ENCODE assay signal across 9 cellular contexts in genomic region chrX:10755477-10756334, GRCh38.
DNase-seq lines count a peak whose midpoint lies in the region; ATAC-seq, FAIRE-seq and TF ChIP-seq lines count a peak whose summit lies in the region.
"Had no signal": no experiment of that assay in that cellular context is flagged by ENCODE, and none has a peak within 500 bp of the region (broad histone marks: within the 10 kb centered on the region; RNA-seq: fewer than 3 reads in every experiment).

No MANE protein-coding gene starts in this region.

- H3K9me3 ChIP-seq in keratinocyte (ENCODE audit: control insufficient read depth, low read depth, low read length), result no peaks in the 10 kb centered on the region
- no peaks in the 10 kb centered on the region for H3K9me3 ChIP-seq in transverse colon

- WGBS in transverse colon (ENCODE audit: low coverage in 1 of 2), 2 donors, result 57 to 65% methylated on average over 5 to 9 of the region's 9 CpGs

- dilution Hi-C loops in keratinocyte (cut with MboI; ENCODE audit: extremely low pct_ligation_motif_present, low sequenced_read_pairs), result no loop called here

- in situ Hi-C loops in transverse colon (cut with MboI; ENCODE audit: low pct_ligation_motif_present in 1 of 4, low pct_unique_long_range_greater_than_20kb in 1 of 4, low sequenced_read_pairs in 3 of 4), result no loop called here

- DNase-seq in HL-60 (ENCODE audit: low read depth in 1 of 2, low spot score in 1 of 2) (peak in 1 of 2 experiments; percentile 40), amniotic epithelial cell (ENCODE audit: low read depth) (peak; percentile 76), keratinocyte (ENCODE audit: low read depth, low spot score) (no peak), transverse colon (no peak), NCI-H510A treated with DMSO at 0.1 percent for 48 hours (lab: John Stamatoyannopoulos, UW) (no peak)
- DNase-seq: activated CD4-positive, alpha-beta T cell treated with anti-CD3 and anti-CD28 coated beads, Interleukin-2, amount 50 U/mL, for 1 hour; NCI-H510A had no signal

- intact Hi-C loops in transverse colon (cut with DNase I; ENCODE audit: low total_unique reads), result no loop called here

- H4K20me1 ChIP-seq in keratinocyte (ENCODE audit: control insufficient read depth, extremely low read depth, insufficient read depth, low read length), result no peaks in the 10 kb centered on the region

- no peaks in the 10 kb centered on the region for H3K9me1 ChIP-seq in keratinocyte (ENCODE audit: control insufficient read depth, extremely low read depth, insufficient read depth, low read length)

- H2AFZ ChIP-seq in keratinocyte (ENCODE audit: control insufficient read depth, low read length), result no peak overlapping the region

- no peak overlapping the region for H3K9ac ChIP-seq in keratinocyte (ENCODE audit: control insufficient read depth, extremely low read depth, insufficient read depth, low read length)

- ATAC-seq in GM19455 (IDR thresholded peaks at IDR 0.05; ENCODE audit: unreplicated experiment), result no peak
- no peak for ATAC-seq in HG02571 (IDR thresholded peaks at IDR 0.05; ENCODE audit: unreplicated experiment)

- no peaks in the 10 kb centered on the region for H3K79me2 ChIP-seq in keratinocyte (ENCODE audit: control insufficient read depth, insufficient read depth, low read length)

- H3K27ac ChIP-seq in HL-60 (replicated peaks) (peak overlapping the region; percentile 43), keratinocyte (ENCODE audit: control insufficient read depth, insufficient read depth, low read length) (no peak overlapping the region), transverse colon (peak overlapping the region in 3 of 4 donors; percentile 29 to 58 (median 40))

- no peak for TF ChIP-seq POLR2A in transverse colon (IDR thresholded peaks at IDR 0.05)

- no peak for TF ChIP-seq CTCF in HL-60 (IDR thresholded peaks at IDR 0.05; ENCODE audit: insufficient read depth, low read length)
- no peak for TF ChIP-seq CTCF in keratinocyte (optimal IDR thresholded peaks at IDR 0.05 in 1 of 3, IDR thresholded peaks at IDR 0.05 in 1 of 3, conservative IDR thresholded peaks at IDR 0.05 in 1 of 3; ENCODE audit: extremely low read depth in 1 of 3, insufficient read depth in 2 of 3, low read length in 3 of 3)
- TF ChIP-seq CTCF in transverse colon (IDR thresholded peaks at IDR 0.05), result no peak

- peak overlapping the region; percentile 25 for H3K4me2 ChIP-seq in keratinocyte (ENCODE audit: control insufficient read depth, extremely low read depth, insufficient read depth, low read depth, low read length)

- H3K4me1 ChIP-seq in keratinocyte (ENCODE audit: control insufficient read depth, extremely low read depth, insufficient read depth, low read length) (peaks cover 3% of the 10 kb centered on the region), transverse colon (no peaks in the 10 kb centered on the region)

- no peak for FAIRE-seq in keratinocyte (lab: Jason Lieb, UNC)

- H3K4me3 ChIP-seq in HL-60 (replicated peaks; ENCODE audit: insufficient read depth, low read length), result no peak overlapping the region
- H3K4me3 ChIP-seq in keratinocyte (ENCODE audit: control insufficient read depth in 2 of 3, extremely low read depth in 1 of 3, insufficient read depth in 2 of 3, low read depth in 1 of 3, low read length in 3 of 3), result no peak overlapping the region
- no peak overlapping the region for H3K4me3 ChIP-seq in transverse colon

- no peak for TF ChIP-seq EP300 in transverse colon (IDR thresholded peaks at IDR 0.05; ENCODE audit: low read depth)

- no peaks in the 10 kb centered on the region for H3K36me3 ChIP-seq in keratinocyte (ENCODE audit: control insufficient read depth in 2 of 2, extremely low read depth in 1 of 2, insufficient read depth in 2 of 2, low read length in 2 of 2)
- H3K36me3 ChIP-seq in transverse colon, result no peaks in the 10 kb centered on the region

- H3K27me3 ChIP-seq in HL-60 (ENCODE audit: insufficient read depth, poor library complexity, severe bottlenecking) (no peaks in the 10 kb centered on the region), keratinocyte (ENCODE audit: control insufficient read depth, extremely low read depth, insufficient read depth, low read length) (no peaks in the 10 kb centered on the region), transverse colon (no peaks in the 10 kb centered on the region)
